24 cellular contexts compared by ENCODE assay signal in genomic region chr17:75630071-75630917, GRCh38. TPM values are rescaled to one million over a fixed set of nuclear protein-coding genes. Genes with fewer than 3 reads are reported as not detected.
"Had no signal": no experiment of that assay in that cellular context is flagged by ENCODE, and none has a peak within 500 bp of the region (broad histone marks: within the 10 kb centered on the region; RNA-seq: fewer than 3 reads in every experiment).

No MANE protein-coding gene starts in this region.

- H3K4me3 ChIP-seq: right atrium auricular region, thoracic aorta, upper lobe of left lung, vagina had no signal

- DNase-seq: activated B cell treated with CpG ODN at 0.5 μM for 24 hours; activated CD4-positive, alpha-beta T cell treated with anti-CD3 and anti-CD28 coated beads, Interleukin-2, amount 50 U/mL, for 1 hour; activated CD8-positive, alpha-beta T cell treated with anti-CD3 and anti-CD28 coated beads for 36 hours; activated naive CD8-positive, alpha-beta T cell treated with anti-CD3 and anti-CD28 coated beads, Interleukin-2, amount 50 U/mL, for 24 hours; activated T-cell treated with anti-CD3 and anti-CD28 coated beads, Interleukin-2, amount 50 U/mL, for 4 hours; amygdala; caudate nucleus; foreskin fibroblast; head of caudate nucleus; hippocampal formation; midbrain; naive thymus-derived CD8-positive, alpha-beta T cell; occipital lobe; stimulated activated naive CD4-positive, alpha-beta T cell treated with Interleukin-2 at 50 U/mL for 16 hours; T-helper 2 cell had no signal

- H3K9me3 ChIP-seq: right atrium auricular region, thoracic aorta, upper lobe of left lung, vagina had no signal

- FAIRE-seq: keratinocyte had no signal

- H3K27me3 ChIP-seq: right atrium auricular region, upper lobe of left lung, vagina had no signal

- H3K27ac ChIP-seq: right atrium auricular region, thoracic aorta, upper lobe of left lung, vagina had no signal

- ATAC-seq: activated CD8-positive, alpha-beta T cell treated with anti-CD3 and anti-CD28 coated beads for 36 hours; activated naive CD8-positive, alpha-beta T cell treated with anti-CD3 and anti-CD28 coated beads, Interleukin-2, amount 50 U/mL, for 24 hours; activated T-cell treated with anti-CD3 and anti-CD28 coated beads, Interleukin-2, amount 50 U/mL, for 4 hours; activated T-helper 17 cell treated with anti-CD3 and anti-CD28 coated beads, Interleukin-2, amount 50 U/mL, for 72 hours; esophagus mucosa; naive thymus-derived CD8-positive, alpha-beta T cell had no signal

RNA-seq across cellular contexts. Expression of gene SMIM5, which starts 2.9 kb away (rescaled TPM):
- total RNA-seq: neural crest cell, pulmonary artery endothelial cell had no signal
